In the genomic region with DNA sequence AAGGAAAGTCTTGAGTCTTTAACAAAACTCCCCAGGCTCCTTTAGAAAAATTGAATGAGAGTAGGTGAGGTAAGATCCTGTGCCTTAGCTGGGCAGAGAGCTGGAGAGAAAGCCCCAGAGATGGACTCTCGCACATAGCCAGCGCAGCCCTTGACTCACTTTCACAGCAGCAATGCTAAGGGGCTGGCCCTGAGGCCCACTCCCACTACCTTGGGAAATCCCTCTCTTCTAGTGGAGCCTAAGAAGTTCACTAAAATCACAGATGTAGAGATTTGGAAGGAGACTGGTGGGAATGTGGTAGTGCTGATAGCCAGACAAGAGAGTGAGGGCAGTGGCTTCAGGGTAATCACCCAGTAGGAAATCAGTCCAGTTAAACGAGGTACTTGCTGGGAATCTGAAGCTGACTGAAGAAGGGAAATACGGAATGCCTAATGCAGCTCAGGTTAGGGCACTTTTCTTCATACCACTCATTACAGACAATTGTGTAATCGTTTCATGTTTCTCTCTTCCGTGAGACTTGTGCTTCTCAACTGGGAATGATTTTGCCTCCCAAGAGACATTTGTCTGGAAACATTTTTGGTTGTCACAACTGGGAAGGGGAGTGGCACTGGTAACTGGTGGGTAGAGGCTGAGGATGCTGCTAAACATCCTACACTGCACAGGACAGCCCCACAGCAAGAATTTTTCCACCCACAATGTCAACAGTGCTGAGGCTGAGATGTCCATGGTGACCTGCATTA, we compare ENCODE assay signal across 18 cellular contexts. TPM values are rescaled to one million over a fixed set of nuclear protein-coding genes. Genes with fewer than 3 reads are reported as not detected.
DNase-seq lines count a peak whose midpoint lies in the region; ATAC-seq and TF ChIP-seq lines count a peak whose summit lies in the region.
"Had no signal": no experiment of that assay in that cellular context is flagged by ENCODE, and none has a peak within 500 bp of the region (broad histone marks: within the 10 kb centered on the region; RNA-seq: fewer than 3 reads in every experiment).

No MANE protein-coding gene starts in this region.

- DNase-seq in MCF 10A (ENCODE audit: unreplicated experiment) = peak; percentile 26
- DNase-seq in mammary epithelial cell = no peak
- no peak for DNase-seq in WTC11 (ENCODE audit: low spot score)
- DNase-seq in left lung = no peak
- DNase-seq in stomach = no peak
- DNase-seq: brain microvascular endothelial cell; Caco-2; HCEC 1CT; kidney glomerular epithelial cell; NCI-H2171; NCI-H774; Peyer's patch; stimulated activated CD4-positive, alpha-beta T cell treated with anti-CD3 and anti-CD28 coated beads, Interleukin-12 subunit alpha, Interleukin-12 subunit beta, amount 100 ng/mL, for 4 hours; T-helper 1 cell had no signal

- dilution Hi-C loops in mammary epithelial cell (cut with HindIII; ENCODE audit: low sequenced_read_pairs) = no loop called here

- H3K4me3 ChIP-seq in mammary epithelial cell (replicated peaks in 1 of 3; ENCODE audit: insufficient read depth in 1 of 3, low read depth in 2 of 3, low read length in 3 of 3) (no peak overlapping the region), left lung (no peak overlapping the region), subcutaneous abdominal adipose tissue (ENCODE audit: low read depth in 1 of 5, low read length in 5 of 5) (no peak overlapping the region), stomach (no peak overlapping the region)
- H3K4me3 ChIP-seq: Peyer's patch had no signal

- H3K9ac ChIP-seq in mammary epithelial cell (ENCODE audit: insufficient read depth, low read length) (no peak overlapping the region), subcutaneous abdominal adipose tissue (ENCODE audit: low read length in 5 of 5) (no peak overlapping the region)

- POLR2A ChIA-PET in MCF 10A (lab: Yijun Ruan, JAX) = interaction anchor here (0.6 to 1.6 kb wide), 3 partner anchors 11 to 44 kb away, joined by 4 to 5 read pairs (median 4); no protein-coding TSS in a partner anchor
- POLR2A ChIA-PET in WTC11 (lab: Charles Lee) = no interaction called here

- CTCF ChIA-PET in MCF 10A (lab: Yijun Ruan, JAX) (interaction anchor here (0.6 to 1.1 kb wide), 4 partner anchors 9 to 108 kb away, joined by 3 to 4 read pairs (median 4); no protein-coding TSS in a partner anchor), mammary epithelial cell (lab: Charles Lee; ENCODE audit: low non-redundant PET) (no interaction called here), WTC11 (lab: Charles Lee) (interaction anchor here (1.0 to 2.2 kb wide), 2 partner anchors 32 to 172 kb away, joined by 3 to 7 read pairs; no protein-coding TSS in a partner anchor)

- WGBS in mammary epithelial cell (ENCODE audit: low coverage, missing lambda C conversion rate) = 81% methylated on average over 6 of the region's 6 CpGs
- 85 to 89% (median 87%) methylated on average over 6 of the region's 6 CpGs for WGBS in stomach, 5 donors

- H3K36me3 ChIP-seq in mammary epithelial cell (ENCODE audit: insufficient read depth, low read length) (no peaks in the 10 kb centered on the region), left lung (no peaks in the 10 kb centered on the region), subcutaneous abdominal adipose tissue (ENCODE audit: control insufficient read depth in 5 of 5, insufficient read depth in 5 of 5, low read length in 5 of 5) (peaks cover 0 to 8% (median 0%) of the 10 kb centered on the region in 5 donors), stomach (peaks cover 0 to 6% (median 0%) of the 10 kb centered on the region in 4 donors)
- H3K36me3 ChIP-seq: brain microvascular endothelial cell, Peyer's patch had no signal

- ATAC-seq in WTC11 = peak; percentile 71
- peak; percentile 55 for ATAC-seq in left lung
- no peak for ATAC-seq in HG02884 (IDR thresholded peaks at IDR 0.05; ENCODE audit: unreplicated experiment)
- ATAC-seq in GM18870 (IDR thresholded peaks at IDR 0.05; ENCODE audit: unreplicated experiment) = no peak
- ATAC-seq: activated CD4-positive, CD25-positive, alpha-beta regulatory T cell treated with anti-CD3 and anti-CD28 coated beads, Interleukin-2, amount 50 U/mL, for 24 hours had no signal

- H3K27ac ChIP-seq in mammary epithelial cell (ENCODE audit: insufficient read depth, low read depth, low read length) (no peak overlapping the region), left lung (no peak overlapping the region), subcutaneous abdominal adipose tissue (ENCODE audit: low read depth, low read length) (peak overlapping the region; percentile 66), stomach (no peak overlapping the region)
- H3K27ac ChIP-seq: brain microvascular endothelial cell, Peyer's patch had no signal

- H2AFZ ChIP-seq in mammary epithelial cell (ENCODE audit: low read depth, low read length) = no peak overlapping the region

- no peak overlapping the region for H3K4me2 ChIP-seq in mammary epithelial cell (ENCODE audit: insufficient read depth, low read depth, low read length)

- H3K4me1 ChIP-seq in mammary epithelial cell (ENCODE audit: insufficient read depth, low read length) (no peaks in the 10 kb centered on the region), left lung (peaks cover 0 to 17% of the 10 kb centered on the region in 2 donors), subcutaneous abdominal adipose tissue (ENCODE audit: control insufficient read depth in 5 of 5, insufficient read depth in 5 of 5, low read length in 5 of 5) (peaks cover 0 to 11% (median 9%) of the 10 kb centered on the region in 5 donors), stomach (peaks cover 0 to 16% (median 0%) of the 10 kb centered on the region in 4 donors)
- H3K4me1 ChIP-seq: Caco-2, Peyer's patch had no signal

- intact Hi-C loops in MCF 10A (cut with micrococcal nuclease) = no loop called here
- intact Hi-C loops in mammary epithelial cell (cut with micrococcal nuclease) = no loop called here
- intact Hi-C loops in left lung (cut with DNase I) = no loop called here
- intact Hi-C loops in stomach (cut with DNase I; ENCODE audit: low total_unique reads) = no loop called here

- no peaks in the 10 kb centered on the region for H4K20me1 ChIP-seq in mammary epithelial cell (ENCODE audit: insufficient read depth, low read length)

- H3K27me3 ChIP-seq in mammary epithelial cell (ENCODE audit: insufficient read depth, low read length) (no peaks in the 10 kb centered on the region), left lung (no peaks in the 10 kb centered on the region), subcutaneous abdominal adipose tissue (ENCODE audit: control insufficient read depth in 5 of 5, insufficient read depth in 4 of 5, low read length in 5 of 5) (no peaks in the 10 kb centered on the region), stomach (no peaks in the 10 kb centered on the region)
- H3K27me3 ChIP-seq: brain microvascular endothelial cell, Peyer's patch had no signal

- in situ Hi-C loops in mammary epithelial cell (cut with MboI; ENCODE audit: low sequenced_read_pairs in 2 of 2) = no loop called here

- no TSS peak for BruUV-seq in MCF 10A (replicated peaks; lab: Mats Ljungman, UMichigan)
- BruUV-seq in mammary epithelial cell (replicated peaks; lab: Mats Ljungman, UMichigan) = no TSS peak

- TF ChIP-seq EP300 in stomach (IDR thresholded peaks at IDR 0.05) = no peak

- H3K27me3 Mint-ChIP-seq in MCF 10A (ENCODE audit: insufficient read depth, unreplicated experiment) = no peaks in the 10 kb centered on the region
- no peaks in the 10 kb centered on the region for H3K27me3 Mint-ChIP-seq in WTC11 (ENCODE audit: low read depth)

- TF ChIP-seq CTCF in MCF 10A (IDR thresholded peaks at IDR 0.05; ENCODE audit: unreplicated experiment) = no peak
- TF ChIP-seq CTCF in mammary epithelial cell (conservative IDR thresholded peaks at IDR 0.05 in 1 of 2, IDR thresholded peaks at IDR 0.05 in 1 of 2; ENCODE audit: extremely low read depth in 1 of 2, insufficient read depth in 1 of 2, low read depth in 1 of 2, low read length in 2 of 2) = no peak
- TF ChIP-seq CTCF in WTC11 (IDR thresholded peaks at IDR 0.05) = no peak
- TF ChIP-seq CTCF in left lung (IDR thresholded peaks at IDR 0.05) = no peak
- TF ChIP-seq CTCF in stomach (IDR thresholded peaks at IDR 0.05) = no peak

- no peaks in the 10 kb centered on the region for H3K9me3 Mint-ChIP-seq in MCF 10A (ENCODE audit: unreplicated experiment)
- no peaks in the 10 kb centered on the region for H3K9me3 Mint-ChIP-seq in WTC11

- H3K4me1 Mint-ChIP-seq in MCF 10A (ENCODE audit: insufficient read depth, unreplicated experiment) (peaks cover 34% of the 10 kb centered on the region), WTC11 (peaks cover 56% of the 10 kb centered on the region)

- no peak overlapping the region for H3K4me3 Mint-ChIP-seq in MCF 10A (ENCODE audit: unreplicated experiment)
- no peak overlapping the region for H3K4me3 Mint-ChIP-seq in WTC11

- H3K27ac Mint-ChIP-seq in MCF 10A (ENCODE audit: low read depth, unreplicated experiment) (no peak overlapping the region), WTC11 (no peak overlapping the region)

- H3K36me3 Mint-ChIP-seq in MCF 10A (ENCODE audit: insufficient read depth, unreplicated experiment) (peaks cover 4% of the 10 kb centered on the region), WTC11 (peaks cover 7% of the 10 kb centered on the region; the same call in 1 of the 2 replicates)

- no peak for TF ChIP-seq POLR2A in stomach (IDR thresholded peaks at IDR 0.05)

- H3K9me3 ChIP-seq in mammary epithelial cell (replicated peaks; ENCODE audit: insufficient read depth, low read length) (no peaks in the 10 kb centered on the region), left lung (no peaks in the 10 kb centered on the region), subcutaneous abdominal adipose tissue (ENCODE audit: control insufficient read depth in 5 of 5, low read length in 5 of 5) (no peaks in the 10 kb centered on the region), stomach (no peaks in the 10 kb centered on the region)
- H3K9me3 ChIP-seq: Caco-2, Peyer's patch had no signal

- H3K79me2 ChIP-seq in mammary epithelial cell (ENCODE audit: insufficient read depth, low read length) = no peaks in the 10 kb centered on the region

TF ChIP-seq in WTC11, 78 proteins besides CTCF, POLR2A, EP300 and RAD21 (continues in another document):
- TF ChIP-seq, protein P1, sequence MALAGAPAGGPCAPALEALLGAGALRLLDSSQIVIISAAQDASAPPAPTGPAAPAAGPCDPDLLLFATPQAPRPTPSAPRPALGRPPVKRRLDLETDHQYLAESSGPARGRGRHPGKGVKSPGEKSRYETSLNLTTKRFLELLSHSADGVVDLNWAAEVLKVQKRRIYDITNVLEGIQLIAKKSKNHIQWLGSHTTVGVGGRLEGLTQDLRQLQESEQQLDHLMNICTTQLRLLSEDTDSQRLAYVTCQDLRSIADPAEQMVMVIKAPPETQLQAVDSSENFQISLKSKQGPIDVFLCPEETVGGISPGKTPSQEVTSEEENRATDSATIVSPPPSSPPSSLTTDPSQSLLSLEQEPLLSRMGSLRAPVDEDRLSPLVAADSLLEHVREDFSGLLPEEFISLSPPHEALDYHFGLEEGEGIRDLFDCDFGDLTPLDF (CRISPR knock-in tag; IDR thresholded peaks at IDR 0.05) = no peak
- no peak for TF ChIP-seq ZNF121 (CRISPR knock-in tag; IDR thresholded peaks at IDR 0.05)

RNA-seq across cellular contexts. Expression of a gene that starts 42.4 kb away (rescaled TPM):
- total RNA-seq in MCF 10A (2022) (4.4 TPM in 2 replicates), mammary epithelial cell (10 to 100 TPM in 1 of 2 donors, 1 to 10 TPM in 1; 6.5 to 17.2 TPM), WTC11 (2021) (1.8 to 2.2 TPM (median 2.1 TPM) in 3 replicates), left lung (10 to 100 TPM; 11.4 to 11.6 TPM), stomach (10 to 100 TPM in 2 of 5 donors, 1 to 10 TPM in 1, under 1 TPM in 2; 0.45 to 14.8 (median 4.5) TPM)
- polyA plus RNA-seq in mammary epithelial cell (12.7 TPM), stomach (1 to 10 TPM in 2 of 3 donors, under 1 TPM in 1; 1.00 to 1.5 (median 1.2) TPM)
- polyA minus RNA-seq in mammary epithelial cell = 10.6 TPM

Comparison
In these comparisons a context has a peak if more than half of its experiments do, and no peak if none do; other contexts are left out.
1. ATAC-seq: peak in WTC11 (single experiment) and left lung (single experiment); none in HG02884 (single experiment) and GM18870 (single experiment).